19 cellular contexts compared by ENCODE assay signal in genomic region chr1:48493031-48493430, GRCh38. TPM values are rescaled to one million over a fixed set of nuclear protein-coding genes. Genes with fewer than 3 reads are reported as not detected.
DNase-seq lines count a peak whose midpoint lies in the region; ATAC-seq, FAIRE-seq and TF ChIP-seq lines count a peak whose summit lies in the region.
"Had no signal": no experiment of that assay in that cellular context is flagged by ENCODE, and none has a peak within 500 bp of the region (broad histone marks: within the 10 kb centered on the region; RNA-seq: fewer than 3 reads in every experiment).

No MANE protein-coding gene starts in this region.

- POLR2A ChIA-PET in PC-3 (lab: Charles Lee; ENCODE audit: unreplicated experiment): no interaction called here
- POLR2A ChIA-PET in CD4-positive, alpha-beta memory T cell (lab: Charles Lee; ENCODE audit: partially characterized antibody): no interaction called here

- FAIRE-seq in urothelium cell line (lab: Jason Lieb, UNC): peak; percentile 55
- FAIRE-seq: GM12878, GM19239, K562 had no signal

- TF ChIP-seq CTCF in fibroblast of lung (conservative IDR thresholded peaks at IDR 0.05 in 1 of 2, IDR thresholded peaks at IDR 0.05 in 1 of 2; ENCODE audit: low read depth in 1 of 2, low read length in 2 of 2): no peak
- TF ChIP-seq CTCF in PC-3 (conservative IDR thresholded peaks at IDR 0.05; ENCODE audit: low read depth, low read length): no peak

- peaks cover 3% of the 10 kb centered on the region in 2 donors for H3K27me3 Mint-ChIP-seq in CD4-positive, alpha-beta memory T cell

- no peaks in the 10 kb centered on the region for H3K79me2 ChIP-seq in fibroblast of lung (ENCODE audit: control insufficient read depth, insufficient read depth, low read length)
- H3K79me2 ChIP-seq in PC-3 (ENCODE audit: low read length): no peaks in the 10 kb centered on the region

- no peaks in the 10 kb centered on the region for H3K79me1 ChIP-seq in mesenchymal stem cell (replicated peaks; ENCODE audit: low read length, poor library complexity, severe bottlenecking)

- no peak overlapping the region for H3K23ac ChIP-seq in mesenchymal stem cell (ENCODE audit: low read length in 2 of 2)

- H3K4me2 ChIP-seq in fibroblast of lung (ENCODE audit: extremely low read depth, insufficient read depth, low read length) (peak overlapping the region; percentile 15), mesenchymal stem cell (ENCODE audit: low read length, poor library complexity, severe bottlenecking) (no peak overlapping the region), PC-3 (ENCODE audit: low read length) (no peak overlapping the region)

- BruUV-seq in PC-3 (replicated peaks; lab: Mats Ljungman, UMichigan): no TSS peak

- H3K9me3 ChIP-seq in fibroblast of lung (ENCODE audit: control insufficient read depth, insufficient read depth, low read depth, low read length): no peaks in the 10 kb centered on the region
- H3K9me3 ChIP-seq in mesenchymal stem cell (ENCODE audit: control insufficient read depth, low read length): no peaks in the 10 kb centered on the region
- H3K9me3 ChIP-seq in PC-3 (ENCODE audit: low read length): no peaks in the 10 kb centered on the region
- H3K9me3 ChIP-seq in CD4-positive, alpha-beta memory T cell (ENCODE audit: control insufficient read depth in 1 of 2, low read length in 2 of 2): no peaks in the 10 kb centered on the region
- H3K9me3 ChIP-seq: Peyer's patch had no signal

- H3K9me3 Mint-ChIP-seq in CD4-positive, alpha-beta memory T cell: peaks cover 0 to 1% (median 0%) of the 10 kb centered on the region in 8 donors

- H4K91ac ChIP-seq in mesenchymal stem cell (ENCODE audit: low read length): no peak overlapping the region

- no peaks in the 10 kb centered on the region for H3K27me3 ChIP-seq in fibroblast of lung (ENCODE audit: control insufficient read depth, insufficient read depth, low read length)
- no peaks in the 10 kb centered on the region for H3K27me3 ChIP-seq in mesenchymal stem cell (ENCODE audit: control insufficient read depth in 1 of 2, insufficient read depth in 1 of 2, low read length in 2 of 2)
- H3K27me3 ChIP-seq in PC-3 (ENCODE audit: low read length): no peaks in the 10 kb centered on the region
- H3K27me3 ChIP-seq in CD4-positive, alpha-beta memory T cell (ENCODE audit: insufficient read depth, low read length): no peaks in the 10 kb centered on the region
- H3K27me3 ChIP-seq: Peyer's patch had no signal

- H3F3A ChIP-seq in PC-3 (ENCODE audit: low read length, unreplicated experiment): no peaks in the 10 kb centered on the region

- no peaks in the 10 kb centered on the region for H3K4me1 Mint-ChIP-seq in CD4-positive, alpha-beta memory T cell
- H3K4me1 Mint-ChIP-seq: B cell had no signal

- H2BK5ac ChIP-seq in mesenchymal stem cell (ENCODE audit: low read depth, low read length, poor library complexity, severe bottlenecking): no peak overlapping the region

- intact Hi-C loops in PC-3 (cut with micrococcal nuclease): loop anchor here (10.0 kb wide), 1 partner anchor 388 kb away; no protein-coding TSS in a partner anchor
- intact Hi-C loops in CD4-positive, alpha-beta memory T cell (cut with micrococcal nuclease): no loop called here

- no peak overlapping the region for H3K27ac ChIP-seq in fibroblast of lung (ENCODE audit: insufficient read depth, low read length)
- peak overlapping the region; percentile 93 for H3K27ac ChIP-seq in mesenchymal stem cell (ENCODE audit: low read length, poor library complexity, severe bottlenecking)
- no peak overlapping the region for H3K27ac ChIP-seq in PC-3 (ENCODE audit: low read length)
- no peak overlapping the region for H3K27ac ChIP-seq in CD4-positive, alpha-beta memory T cell (ENCODE audit: low read depth, low read length)
- H3K27ac ChIP-seq: Peyer's patch had no signal

- CTCF ChIA-PET in PC-3 (lab: Charles Lee): no interaction called here
- CTCF ChIA-PET in CD4-positive, alpha-beta memory T cell (lab: Charles Lee; ENCODE audit: partially characterized antibody): no interaction called here

- no peak overlapping the region for H3K9ac ChIP-seq in fibroblast of lung (ENCODE audit: insufficient read depth, low read length)
- H3K9ac ChIP-seq in mesenchymal stem cell (ENCODE audit: low read length): no peak overlapping the region
- no peak overlapping the region for H3K9ac ChIP-seq in PC-3 (ENCODE audit: low read length)

- H4K20me1 ChIP-seq in fibroblast of lung (ENCODE audit: control insufficient read depth, extremely low read depth, insufficient read depth, low read length): no peaks in the 10 kb centered on the region
- H4K20me1 ChIP-seq in PC-3 (ENCODE audit: low read length): no peaks in the 10 kb centered on the region

- H4K8ac ChIP-seq in mesenchymal stem cell (ENCODE audit: low read length): no peak overlapping the region

- H3K4me3 Mint-ChIP-seq in CD4-positive, alpha-beta memory T cell: no peak overlapping the region
- H3K4me3 Mint-ChIP-seq: B cell had no signal

- H3K18ac ChIP-seq in mesenchymal stem cell (ENCODE audit: low read depth in 1 of 2, low read length in 2 of 2): no peak overlapping the region

- H3K36me3 ChIP-seq in fibroblast of lung (ENCODE audit: control insufficient read depth, insufficient read depth, low read length): no peaks in the 10 kb centered on the region
- H3K36me3 ChIP-seq in mesenchymal stem cell (ENCODE audit: control insufficient read depth in 1 of 2, insufficient read depth in 2 of 2, low read depth in 1 of 2, low read length in 2 of 2): no peaks in the 10 kb centered on the region
- H3K36me3 ChIP-seq in PC-3 (ENCODE audit: low read depth, low read length): no peaks in the 10 kb centered on the region
- H3K36me3 ChIP-seq in CD4-positive, alpha-beta memory T cell (ENCODE audit: insufficient read depth, low read length): no peaks in the 10 kb centered on the region
- H3K36me3 ChIP-seq: Peyer's patch had no signal

- peaks cover 16% of the 10 kb centered on the region for H3K4me1 ChIP-seq in fibroblast of lung (ENCODE audit: control insufficient read depth, extremely low read depth, insufficient read depth, low read length)
- H3K4me1 ChIP-seq in mesenchymal stem cell (ENCODE audit: control insufficient read depth, insufficient read depth, low read depth, low read length): peaks cover 14% of the 10 kb centered on the region
- peaks cover 12% of the 10 kb centered on the region for H3K4me1 ChIP-seq in PC-3 (ENCODE audit: insufficient read depth, low read length)
- H3K4me1 ChIP-seq in CD4-positive, alpha-beta memory T cell (ENCODE audit: insufficient read depth, low read length): no peaks in the 10 kb centered on the region

- no peaks in the 10 kb centered on the region for H3K36me3 Mint-ChIP-seq in CD4-positive, alpha-beta memory T cell

- WGBS in mesenchymal stem cell: 90% methylated on average over 4 of the region's 5 CpGs

- peak overlapping the region; percentile 64 for H2AK5ac ChIP-seq in mesenchymal stem cell (ENCODE audit: low read length, severe bottlenecking)

- no peak overlapping the region for H2BK12ac ChIP-seq in mesenchymal stem cell (ENCODE audit: low read length in 2 of 2)

- H3K27ac Mint-ChIP-seq in CD4-positive, alpha-beta memory T cell: no peak overlapping the region
- H3K27ac Mint-ChIP-seq: B cell had no signal

- no peak overlapping the region for H2BK15ac ChIP-seq in mesenchymal stem cell (ENCODE audit: low read depth, poor library complexity, severe bottlenecking)

- ATAC-seq in PC-3: no peak
- ATAC-seq: GM12878, HCT116, K562, Right ventricle myocardium inferior had no signal

- DNase-seq in NOMO-1 treated with DMSO at 0.1 percent for 48 hours (lab: John Stamatoyannopoulos, UW; ENCODE audit: unreplicated experiment): peak; percentile 3
- DNase-seq in NOMO-1 treated with dmso at 0.1 percent for 144 hours (lab: John Stamatoyannopoulos, UW; ENCODE audit: unreplicated experiment): no peak
- DNase-seq in fibroblast of lung (ENCODE audit: low read depth in 2 of 2): peak; percentile 14 to 62
- DNase-seq in mesenchymal stem cell: no peak
- no peak for DNase-seq in urothelium cell line (ENCODE audit: low spot score)
- no peak for DNase-seq in amygdala (lab: John Stamatoyannopoulos, UW)
- DNase-seq in PC-3: no peak
- DNase-seq in CD4-positive, alpha-beta memory T cell: no peak
- DNase-seq: COR-L47, GOT3, NCI-H2227 treated with DMSO at 0.1 percent for 48 hours, NCI-H524 treated with DMSO at 0.1 percent for 48 hours had no signal

- no peaks in the 10 kb centered on the region for H3K9me2 ChIP-seq in PC-3 (replicated peaks; ENCODE audit: low read length)

- no peak overlapping the region for H3K14ac ChIP-seq in mesenchymal stem cell (ENCODE audit: low read length in 2 of 2)

- peak overlapping the region in 1 of 2 experiments; percentile 53 for H3K4ac ChIP-seq in mesenchymal stem cell (ENCODE audit: low read depth in 1 of 2, low read length in 2 of 2)

- no peak overlapping the region for H3K4me3 ChIP-seq in fibroblast of lung (replicated peaks in 1 of 4; ENCODE audit: control extremely low read depth in 1 of 4, insufficient read depth in 1 of 4, low read depth in 3 of 4, low read length in 4 of 4)
- no peak overlapping the region for H3K4me3 ChIP-seq in mesenchymal stem cell (ENCODE audit: insufficient read depth in 1 of 2, low read depth in 1 of 2, low read length in 2 of 2)
- no peak overlapping the region for H3K4me3 ChIP-seq in PC-3 (ENCODE audit: low read length)
- H3K4me3 ChIP-seq in CD4-positive, alpha-beta memory T cell (ENCODE audit: low read length in 2 of 2): no peak overlapping the region
- H3K4me3 ChIP-seq: GM12878, K562, Peyer's patch had no signal

- no peak overlapping the region for H2BK120ac ChIP-seq in mesenchymal stem cell (ENCODE audit: low read depth, low read length)

- no peak overlapping the region for H2AFZ ChIP-seq in fibroblast of lung (ENCODE audit: low read length)
- no peak overlapping the region for H2AFZ ChIP-seq in mesenchymal stem cell (ENCODE audit: low read depth, low read length)
- H2AFZ ChIP-seq in PC-3 (ENCODE audit: low read length): no peak overlapping the region

RNA-seq across cellular contexts. Expression of gene SPATA6, which starts 21.0 kb away (rescaled TPM):
- total RNA-seq in fibroblast of lung: 7.4 and 8.9 TPM in 2 replicates
- polyA plus RNA-seq in fibroblast of lung: 5.5 and 6.8 TPM in 2 replicates
- polyA plus RNA-seq in fibroblast of lung (2012): 5.3 and 5.4 TPM in 2 replicates
- 0.27 and 4.2 TPM in 2 replicates for polyA minus RNA-seq in fibroblast of lung (ENCODE audit: low replicate concordance)
- polyA plus RNA-seq in mesenchymal stem cell (2013, experiment 1 of 2): 4.2 TPM
- 4.3 TPM for polyA plus RNA-seq in mesenchymal stem cell (2013, experiment 2 of 2)
- 0.40 and 2.8 TPM in 2 replicates for total RNA-seq in PC-3 (2014; rRNA removed)
- 1 to 10 TPM; 1.9 TPM for total RNA-seq in CD4-positive, alpha-beta memory T cell
- 1 to 10 TPM; 1.0 to 2.7 TPM for polyA plus RNA-seq in CD4-positive, alpha-beta memory T cell
- total RNA-seq: GM12878 had no signal

Comparison
In these comparisons a context has a peak if more than half of its experiments do, and no peak if none do; other contexts are left out.
1. DNase-seq: peak in NOMO-1 treated with DMSO at 0.1 percent for 48 hours (single experiment) and fibroblast of lung (2 of 2); none in NOMO-1 treated with dmso at 0.1 percent for 144 hours (single experiment), mesenchymal stem cell (single experiment), urothelium cell line (single experiment), amygdala (0 of 56), PC-3 (single experiment) and CD4-positive, alpha-beta memory T cell (0 of 5).